ENCODE assay signal across 27 cellular contexts in genomic region chr20:63295846-63296245, GRCh38. TPM values are rescaled to one million over a fixed set of nuclear protein-coding genes. Genes with fewer than 3 reads are reported as not detected.
A peak's percentile ranks its signal among the peaks of the same experiment; 100 is the strongest.
DNase-seq lines count a peak whose midpoint lies in the region; ATAC-seq lines count a peak whose summit lies in the region.
"Had no signal": no experiment of that assay in that cellular context is flagged by ENCODE, and none has a peak within 500 bp of the region (broad histone marks: within the 10 kb centered on the region; RNA-seq: fewer than 3 reads in every experiment).

No MANE protein-coding gene starts in this region.

- no peak overlapping the region for H3K23ac ChIP-seq in neuronal stem cell (ENCODE audit: low read depth, low read length, poor library complexity)

- H3K9me3 Mint-ChIP-seq in activated T-cell treated with anti-CD3 and anti-CD28 coated beads, Interleukin-2, amount 50 U/mL, for 72 hours, result no peaks in the 10 kb centered on the region
- H3K9me3 Mint-ChIP-seq in T-cell, result no peaks in the 10 kb centered on the region
- H3K9me3 Mint-ChIP-seq: endodermal cell had no signal

- H3K27me3 Mint-ChIP-seq in activated T-cell treated with anti-CD3 and anti-CD28 coated beads, Interleukin-2, amount 50 U/mL, for 72 hours (ENCODE audit: low read depth), result peaks cover 9% of the 10 kb centered on the region
- peaks cover 10 to 23% of the 10 kb centered on the region in 2 donors for H3K27me3 Mint-ChIP-seq in T-cell

- H3K27ac ChIP-seq in neuronal stem cell (replicated peaks; ENCODE audit: low read length), result no peak overlapping the region
- H3K27ac ChIP-seq: prostate gland, sigmoid colon, tibial artery, VCaP had no signal

- peaks cover 23 to 27% of the 10 kb centered on the region in 2 donors for H3K4me1 ChIP-seq in neuronal stem cell (ENCODE audit: control insufficient read depth in 2 of 2, insufficient read depth in 1 of 2, low read depth in 1 of 2, low read length in 2 of 2)
- H3K4me1 ChIP-seq: BE2C, prostate gland had no signal

- H3K4me2 ChIP-seq in neuronal stem cell (ENCODE audit: insufficient read depth, low read length, poor library complexity, severe bottlenecking), result peak overlapping the region; percentile 20

- peak overlapping the region in 1 of 2 donors; percentile 17 for H3K4me3 Mint-ChIP-seq in activated T-cell treated with anti-CD3 and anti-CD28 coated beads, Interleukin-2, amount 50 U/mL, for 72 hours
- H3K4me3 Mint-ChIP-seq in T-cell, result peak overlapping the region; percentile 9 to 47 (median 32)
- H3K4me3 Mint-ChIP-seq: endodermal cell, IgD-negative memory B cell had no signal

- no peak overlapping the region for H3K9ac ChIP-seq in neuronal stem cell (ENCODE audit: low read depth, low read length, poor library complexity)

- H3K9me3 ChIP-seq in neuronal stem cell (replicated peaks in 1 of 2; ENCODE audit: control insufficient read depth in 2 of 2, insufficient read depth in 1 of 2, low read depth in 1 of 2, low read length in 2 of 2), result no peaks in the 10 kb centered on the region
- H3K9me3 ChIP-seq: BE2C, prostate gland had no signal

- peak overlapping the region; percentile 94 for H3K14ac ChIP-seq in neuronal stem cell (ENCODE audit: low read length)

- peak overlapping the region; percentile 19 for H2AFZ ChIP-seq in neuronal stem cell (ENCODE audit: low read length)

- no peak overlapping the region for H3K27ac Mint-ChIP-seq in activated T-cell treated with anti-CD3 and anti-CD28 coated beads, Interleukin-2, amount 50 U/mL, for 72 hours
- peak overlapping the region in 1 of 2 donors; percentile 74 for H3K27ac Mint-ChIP-seq in T-cell
- H3K27ac Mint-ChIP-seq: endodermal cell had no signal

- peak overlapping the region; percentile 48 for H2AK5ac ChIP-seq in neuronal stem cell (ENCODE audit: low read depth, low read length)

- POLR2A ChIA-PET in T-cell (lab: Charles Lee), result no interaction called here

- no peak for DNase-seq in activated T-cell treated with anti-CD3 and anti-CD28 coated beads, Interleukin-2, amount 50 U/mL, for 72 hours
- DNase-seq in activated T-cell treated with anti-CD3 and anti-CD28 coated beads for 4 hours (no peak), H7 (peak; percentile 90), T-cell (peak in 1 of 34 experiments; percentile 10), neuronal stem cell (ENCODE audit: low spot score) (no peak), dermis blood vessel endothelial cell (no peak)
- DNase-seq: ACHN; activated CD4-positive, alpha-beta T cell treated with anti-CD3 and anti-CD28 coated beads for 4 hours; BE2C; Caco-2; glutamatergic neuron; left ventricle myocardium superior; NCI-H187; NCI-H524 treated with DMSO at 0.1 percent for 48 hours; SIG-M5; sigmoid colon; stimulated activated CD4-positive, alpha-beta T cell treated with anti-CD3 and anti-CD28 coated beads, Interleukin-4, amount 100 ng/mL, for 24 hours; T1000; tibial artery had no signal

- H2BK5ac ChIP-seq in neuronal stem cell (ENCODE audit: low read length), result no peak overlapping the region

- no peaks in the 10 kb centered on the region; the same call in 1 of the 2 replicates for H3K27me3 ChIP-seq in H7 (ENCODE audit: control insufficient read depth, insufficient read depth, low read length)
- peaks cover 0 to 13% (median 0%) of the 10 kb centered on the region in 3 experiments for H3K27me3 ChIP-seq in neuronal stem cell (ENCODE audit: control insufficient read depth in 3 of 3, insufficient read depth in 3 of 3, low read depth in 1 of 3, low read length in 3 of 3)

- no peaks in the 10 kb centered on the region for H3K36me3 ChIP-seq in H7 (replicated peaks; ENCODE audit: control insufficient read depth, insufficient read depth, low read length)
- no peaks in the 10 kb centered on the region for H3K36me3 ChIP-seq in neuronal stem cell (replicated peaks in 1 of 2; ENCODE audit: control insufficient read depth in 2 of 2, insufficient read depth in 2 of 2, low read length in 2 of 2)
- H3K36me3 ChIP-seq: BE2C, prostate gland, sigmoid colon, tibial artery had no signal

- no peak overlapping the region for H3K4me3 ChIP-seq in H7 (ENCODE audit: insufficient read depth, low read depth, low read length)
- no peak overlapping the region for H3K4me3 ChIP-seq in neuronal stem cell (ENCODE audit: low read length in 2 of 2)
- H3K4me3 ChIP-seq: prostate gland, sigmoid colon, tibial artery had no signal

- H2BK15ac ChIP-seq in neuronal stem cell (ENCODE audit: low read length), result peak overlapping the region; percentile 77

- H4K8ac ChIP-seq in neuronal stem cell (ENCODE audit: low read depth, low read length), result no peak overlapping the region

- H3K18ac ChIP-seq in neuronal stem cell (ENCODE audit: low read length), result peak overlapping the region; percentile 92

- peak; percentile 6 to 7 for ATAC-seq in activated T-cell treated with anti-CD3 and anti-CD28 coated beads, Interleukin-2, amount 50 U/mL, for 72 hours (replicated peaks in 1 of 2)
- peak; percentile 24 to 49 (median 27) for ATAC-seq in T-cell (replicated peaks in 1 of 4)
- no peak for ATAC-seq in HG03439 (IDR thresholded peaks at IDR 0.05; ENCODE audit: unreplicated experiment)
- ATAC-seq: left ventricle myocardium superior had no signal

- CTCF ChIA-PET in T-cell (lab: Charles Lee), result no interaction called here

- no CpG with 5 or more reads among the region's 20 CpGs for WGBS in neuronal stem cell (ENCODE audit: extremely low coverage in 2 of 2, insufficient read length in 2 of 2, insufficient replicate concordance in 1 of 2), 2 donors

- no peaks in the 10 kb centered on the region for H3K4me1 Mint-ChIP-seq in activated T-cell treated with anti-CD3 and anti-CD28 coated beads, Interleukin-2, amount 50 U/mL, for 72 hours (ENCODE audit: low read depth)
- peaks cover 8 to 12% (median 9%) of the 10 kb centered on the region in 3 donors for H3K4me1 Mint-ChIP-seq in T-cell
- H3K4me1 Mint-ChIP-seq: endodermal cell had no signal

- H3K36me3 Mint-ChIP-seq in activated T-cell treated with anti-CD3 and anti-CD28 coated beads, Interleukin-2, amount 50 U/mL, for 72 hours (ENCODE audit: insufficient read depth in 2 of 2), result no peaks in the 10 kb centered on the region
- no peaks in the 10 kb centered on the region for H3K36me3 Mint-ChIP-seq in T-cell
- H3K36me3 Mint-ChIP-seq: IgD-negative memory B cell had no signal

- no peak overlapping the region for H2BK12ac ChIP-seq in neuronal stem cell (ENCODE audit: low read length)

- H3K4ac ChIP-seq in neuronal stem cell (ENCODE audit: low read length), result no peak overlapping the region

- H4K91ac ChIP-seq in neuronal stem cell (ENCODE audit: low read depth, low read length, poor library complexity), result no peak overlapping the region

- peak overlapping the region; percentile 10 for H2BK120ac ChIP-seq in neuronal stem cell (ENCODE audit: low read depth, low read length)

- peaks cover 5% of the 10 kb centered on the region for H3K79me1 ChIP-seq in neuronal stem cell (ENCODE audit: low read depth, low read length)

RNA-seq across cellular contexts. Expression of gene COL20A1, which starts 2.9 kb away (rescaled TPM):
- total RNA-seq in activated T-cell treated with anti-CD3 and anti-CD28 coated beads, Interleukin-2, amount 50 U/mL, for 72 hours, result under 1 TPM; 0.50 to 0.58 TPM
- total RNA-seq in H7 (2014; rRNA removed; shearing (Covaris generic)), result 0.17 and 0.70 TPM in 2 replicates
- total RNA-seq in T-cell (under 1 TPM in 3 of 5 donors, not detected in 2; 0.16 to 0.35 (median 0.23) TPM), dermis blood vessel endothelial cell (under 0.01 TPM in 1 of 2 replicates, not detected in the other)
- polyA plus RNA-seq in neuronal stem cell (2013, experiment 1 of 2), result 0.13 TPM
- polyA plus RNA-seq in neuronal stem cell (2013, experiment 2 of 2), result 0.08 TPM
- total RNA-seq: left ventricle myocardium superior, mesenteric fat pad, sigmoid colon had no signal
- polyA plus RNA-seq: esophagus, IgD-negative memory B cell, keratinocyte had no signal

RNA-seq across cellular contexts. Expression of gene ARFGAP1, which starts 23.2 kb away (rescaled TPM):
- total RNA-seq in activated T-cell treated with anti-CD3 and anti-CD28 coated beads, Interleukin-2, amount 50 U/mL, for 72 hours, result 10 to 100 TPM; 75.8 to 76.6 TPM
- total RNA-seq in H7 (2014; rRNA removed; shearing (Covaris generic)), result 88.0 and 114 TPM in 2 replicates
- 100 to 1,000 TPM; 109 to 129 (median 122) TPM for total RNA-seq in T-cell
- polyA plus RNA-seq in neuronal stem cell (2013, experiment 1 of 2), result 60.7 TPM
- polyA plus RNA-seq in neuronal stem cell (2013, experiment 2 of 2), result 56.3 TPM
- total RNA-seq in dermis blood vessel endothelial cell, result 60.0 and 70.8 TPM in 2 replicates

RNA-seq across cellular contexts. Expression of gene NKAIN4, which starts 41.6 kb away (rescaled TPM):
- total RNA-seq in activated T-cell treated with anti-CD3 and anti-CD28 coated beads, Interleukin-2, amount 50 U/mL, for 72 hours, result not detected
- 3.0 and 4.8 TPM in 2 replicates for total RNA-seq in H7 (2014; rRNA removed; shearing (Covaris generic))
- total RNA-seq in T-cell (not detected), dermis blood vessel endothelial cell (not detected in 2 replicates)
- polyA plus RNA-seq in neuronal stem cell (2013, experiment 1 of 2), result 39.2 TPM
- 40.2 TPM for polyA plus RNA-seq in neuronal stem cell (2013, experiment 2 of 2)
- total RNA-seq: left ventricle myocardium superior, mesenteric fat pad had no signal
- polyA plus RNA-seq: esophagus, IgD-negative memory B cell, keratinocyte had no signal
